In genomic region chr1:2547210-2548067, GRCh38 we compare ENCODE assay signal across 1 cellular context.
A peak's percentile ranks its signal among the peaks of the same experiment; 100 is the strongest.
TF ChIP-seq lines count a peak whose summit lies in the region.

No MANE protein-coding gene starts in this region.

TF ChIP-seq in H1, 55 proteins besides CTCF, POLR2A, EP300 and RAD21:
- TF ChIP-seq YY1 (IDR thresholded peaks at IDR 0.05; ENCODE audit: low read depth, low read length): peak; percentile 76; the same call in 1 of the 2 replicates
- TF ChIP-seq BCL11A (IDR thresholded peaks at IDR 0.05; ENCODE audit: low read depth in 2 of 2, low read length in 2 of 2): no peak
- no peak for TF ChIP-seq E2F6 (IDR thresholded peaks at IDR 0.05)
- peak; percentile 16; the same call in 1 of the 2 replicates for TF ChIP-seq BACH1 (IDR thresholded peaks at IDR 0.05; ENCODE audit: low read length)
- no peak for TF ChIP-seq PHF8 (conservative IDR thresholded peaks at IDR 0.05; ENCODE audit: low read depth, low read length)
- TF ChIP-seq JUND (IDR thresholded peaks at IDR 0.05; ENCODE audit: low read length): no peak
- TF ChIP-seq RBBP5 (IDR thresholded peaks at IDR 0.05; ENCODE audit: borderline replicate concordance, low read depth, low read length): no peak
- no peak for TF ChIP-seq SP2 (IDR thresholded peaks at IDR 0.05; ENCODE audit: low read length)
- TF ChIP-seq KDM5A (IDR thresholded peaks at IDR 0.05; ENCODE audit: low read length): no peak
- TF ChIP-seq CBX8 (IDR thresholded peaks at IDR 0.05; ENCODE audit: borderline replicate concordance, low read depth, low read length): no peak
- TF ChIP-seq MAX (IDR thresholded peaks at IDR 0.05): no peak
- no peak for TF ChIP-seq TAF7 (optimal IDR thresholded peaks at IDR 0.05; ENCODE audit: borderline replicate concordance, low read depth, low read length)
- TF ChIP-seq TBP (IDR thresholded peaks at IDR 0.05; ENCODE audit: low read depth, low read length): no peak
TF ChIP-seq in H1: peak in this region for 2.
